8 cellular contexts compared by ENCODE assay signal in genomic region chr5:55534436-55535198, GRCh38. TPM values are rescaled to one million over a fixed set of nuclear protein-coding genes. Genes with fewer than 3 reads are reported as not detected.
DNase-seq lines count a peak whose midpoint lies in the region; ATAC-seq and TF ChIP-seq lines count a peak whose summit lies in the region.

Gene PLPP1 (minus strand): TSS chr5:55534964. CDS start chr5:55534629, 335 bp downstream.

- peaks cover 0 to 28% of the 10 kb centered on the region in 2 donors for H3K4me1 ChIP-seq in thoracic aorta (ENCODE audit: control insufficient read depth in 1 of 2, low read depth in 2 of 2)

- peak within 1 kb of the TSS; percentile 89 for H3K4me3 Mint-ChIP-seq in activated naive CD8-positive, alpha-beta T cell
- H3K4me3 Mint-ChIP-seq in osteocyte (ENCODE audit: unreplicated experiment) = peak within 1 kb of the TSS; percentile 90

- no peaks in the 10 kb centered on the region for H3K27me3 Mint-ChIP-seq in activated naive CD8-positive, alpha-beta T cell
- no peaks in the 10 kb centered on the region for H3K27me3 Mint-ChIP-seq in osteocyte (ENCODE audit: unreplicated experiment)

- H3K36me3 ChIP-seq in H7 (replicated peaks; ENCODE audit: control insufficient read depth, insufficient read depth, low read length) (no peaks in the 10 kb centered on the region), MG63 (no peaks in the 10 kb centered on the region), thoracic aorta (no peaks in the 10 kb centered on the region)

- H3K27me3 ChIP-seq in H7 (ENCODE audit: control insufficient read depth, insufficient read depth, low read length) (no peaks in the 10 kb centered on the region), MG63 (no peaks in the 10 kb centered on the region), thoracic aorta (replicated peaks; ENCODE audit: insufficient read depth) (no peaks in the 10 kb centered on the region)

- no peaks in the 10 kb centered on the region for H3K9me3 ChIP-seq in MG63
- no peaks in the 10 kb centered on the region for H3K9me3 ChIP-seq in thoracic aorta

- H3K9me3 Mint-ChIP-seq in activated naive CD8-positive, alpha-beta T cell (ENCODE audit: low read depth) = no peaks in the 10 kb centered on the region
- no peaks in the 10 kb centered on the region for H3K9me3 Mint-ChIP-seq in osteocyte (ENCODE audit: unreplicated experiment)

- H3K36me3 Mint-ChIP-seq in activated naive CD8-positive, alpha-beta T cell = peaks cover 10% of the 10 kb centered on the region
- H3K36me3 Mint-ChIP-seq in osteocyte (ENCODE audit: unreplicated experiment) = peaks cover 9% of the 10 kb centered on the region

- TF ChIP-seq CTCF in osteocyte (IDR thresholded peaks at IDR 0.05) (peak; percentile 11), thoracic aorta (IDR thresholded peaks at IDR 0.05) (no peak)

- H3K4me1 Mint-ChIP-seq in activated naive CD8-positive, alpha-beta T cell (ENCODE audit: low read depth) = peaks cover 45% of the 10 kb centered on the region
- H3K4me1 Mint-ChIP-seq in osteocyte (ENCODE audit: unreplicated experiment) = peaks cover 42% of the 10 kb centered on the region

- ATAC-seq in thoracic aorta (ENCODE audit: insufficient number of reproducible peaks, low FRiP score, low read depth) = peak; percentile 93

- peak within 1 kb of the TSS; percentile 92 to 98 for H3K27ac ChIP-seq in thoracic aorta

- H3K4me3 ChIP-seq in H7 (ENCODE audit: insufficient read depth, low read depth, low read length) (peak within 1 kb of the TSS; percentile 92), MG63 (peak within 1 kb of the TSS; percentile 97), thoracic aorta (peak within 1 kb of the TSS; percentile 95)

- peak within 1 kb of the TSS; percentile 88 for H3K27ac Mint-ChIP-seq in activated naive CD8-positive, alpha-beta T cell
- peak within 1 kb of the TSS; percentile 71 for H3K27ac Mint-ChIP-seq in osteocyte (ENCODE audit: unreplicated experiment)

- DNase-seq in GM03348 (ENCODE audit: low spot score) = peak; percentile 99
- peak; percentile 99 for DNase-seq in H7
- DNase-seq in MG63 = peak; percentile 89
- DNase-seq in SKM-1 treated with dmso at 0.1 percent for 144 hours (lab: John Stamatoyannopoulos, UW; ENCODE audit: unreplicated experiment) = peak; percentile 63
- peak; percentile 91 for DNase-seq in glomerular visceral epithelial cell (ENCODE audit: extremely low spot score)
- DNase-seq in osteocyte (ENCODE audit: extremely low spot score, unreplicated experiment) = peak; percentile 96
- DNase-seq in thoracic aorta (ENCODE audit: low spot score) = peak; percentile 43

RNA-seq across cellular contexts. Expression of gene PLPP1, which starts in this region (rescaled TPM):
- total RNA-seq in H7 (2014; rRNA removed; shearing (Covaris generic)) = 81.4 and 97.4 TPM in 2 replicates
- 12.8 and 16.6 TPM in 2 replicates for total RNA-seq in MG63 (2014; rRNA removed; shearing (Covaris generic); ENCODE audit: low replicate concordance)
- total RNA-seq in osteocyte = 38.9 and 42.0 TPM in 2 replicates
- 100 to 1,000 TPM; 341 to 509 TPM for total RNA-seq in thoracic aorta

Comparison
In these comparisons a context has a peak if more than half of its experiments do, and no peak if none do; other contexts are left out.
1. Peak in every context shown above with its lines: DNase-seq, ATAC-seq, H3K4me3 ChIP-seq and H3K27ac ChIP-seq.
2. DNase-seq: peak in every context shown above with its lines; median percentile 99 in GM03348; 99 in H7; 96 in osteocyte; 91 in glomerular visceral epithelial cell; 89 in MG63; 63 in SKM-1 treated with dmso at 0.1 percent for 144 hours; 43 in thoracic aorta.